In the genomic region with DNA sequence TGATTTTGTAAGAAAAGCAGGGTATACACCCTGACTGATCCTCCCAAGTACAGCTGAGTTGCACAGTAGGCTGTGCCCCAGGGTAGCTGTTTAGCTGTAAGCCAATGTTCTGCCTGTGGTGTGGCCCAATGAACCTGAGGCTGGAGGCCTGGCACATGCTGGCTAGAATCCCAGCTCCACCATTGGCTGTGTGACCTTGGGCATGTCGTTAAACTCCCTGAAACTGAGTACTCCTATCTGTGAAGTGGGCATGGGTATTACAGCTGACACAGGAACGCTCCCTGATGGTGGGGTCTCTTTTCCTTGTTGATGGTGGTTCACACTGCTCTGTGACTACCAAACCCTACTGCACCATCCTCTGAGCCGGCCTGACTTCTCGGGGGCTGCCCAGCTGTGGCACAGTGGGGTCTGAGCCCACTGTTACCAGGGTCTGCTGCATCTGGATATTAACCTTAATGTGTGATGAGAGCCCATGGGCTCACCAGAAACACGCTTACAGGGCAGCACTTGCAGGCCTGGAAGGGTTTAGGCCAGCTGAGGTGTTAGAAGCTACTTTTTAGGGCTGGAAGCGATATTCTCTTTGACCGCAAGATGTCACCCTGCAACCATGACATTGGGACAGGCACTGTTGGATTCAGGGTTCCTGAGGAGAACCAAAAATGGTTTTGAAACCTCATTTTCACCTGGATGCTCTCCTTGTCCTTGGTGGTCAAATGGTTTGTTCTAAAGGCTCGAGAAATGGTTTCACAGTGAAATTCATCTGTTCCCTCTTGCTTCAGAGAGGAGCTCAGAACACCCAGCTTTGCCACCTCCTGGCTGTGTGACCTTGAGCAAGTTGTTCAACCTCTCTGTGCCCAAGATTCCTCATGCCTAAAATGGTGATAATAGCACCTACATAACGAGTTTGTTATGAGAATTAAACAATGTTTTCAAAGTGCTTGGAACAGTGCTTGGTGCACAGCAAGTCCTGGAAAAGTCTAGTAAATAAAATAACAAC, we compare ENCODE assay signal across 1 cellular context.
TF ChIP-seq lines count a peak whose summit lies in the region.

No MANE protein-coding gene starts in this region.

TF ChIP-seq in endothelial cell of umbilical vein, 7 proteins besides CTCF, POLR2A, EP300 and RAD21 (continued from another document):
- TF ChIP-seq POLR2AphosphoS5 (IDR thresholded peaks at IDR 0.05; ENCODE audit: insufficient read depth, low read depth, low read length), result no peak
- no peak for TF ChIP-seq GATA2 (IDR thresholded peaks at IDR 0.05; ENCODE audit: insufficient read depth, insufficient read length, low read depth, low read length)
